In genomic region chr17:62552851-62553659, GRCh38 we compare ENCODE assay signal across 8 cellular contexts.
DNase-seq lines count a peak whose midpoint lies in the region; ATAC-seq and TF ChIP-seq lines count a peak whose summit lies in the region.
"Not testable (repeated sequence)": the region's sequence is repeated elsewhere in the genome, so short reads cannot be mapped to it uniquely, and the experiment has no call there.

No MANE protein-coding gene starts in this region.

- not testable (repeated sequence) for H3K27me3 ChIP-seq in BLaER1; ascending aorta; heart right ventricle; rectal smooth muscle tissue (ENCODE audit: control insufficient read depth, insufficient read depth, low read length)

- intact Hi-C loops in ascending aorta (cut with DNase I); heart right ventricle (cut with DNase I): not testable (repeated sequence)

- DNase-seq in NCI-H2107 (lab: John Stamatoyannopoulos, UW) (peak; percentile 2), T-helper 1 cell (peak in 4 of 5 donors; percentile 15 to 48 (median 21)), heart right ventricle (peak in 1 of 2 donors; percentile 49)
- not testable (repeated sequence) for DNase-seq in ascending aorta (ENCODE audit: low spot score in 2 of 2)

- peak overlapping the region; percentile 54 for H3K4me2 ChIP-seq in BLaER1

- H3K4me3 ChIP-seq in BLaER1, ascending aorta, heart right ventricle: not testable (repeated sequence)
- H3K4me3 ChIP-seq in rectal smooth muscle tissue (ENCODE audit: low read length) = peak overlapping the region; percentile 27

- 14 to 19% methylated on average over 4 of the region's 4 CpGs for WGBS in heart right ventricle, 2 donors

- not testable (repeated sequence) for H3K4me1 ChIP-seq in BLaER1; ascending aorta; heart right ventricle; rectal smooth muscle tissue (ENCODE audit: control insufficient read depth, insufficient read depth, low read length)

- not testable (repeated sequence) for H3K27ac ChIP-seq in BLaER1; ascending aorta; rectal smooth muscle tissue (ENCODE audit: low read depth, low read length)
- H3K27ac ChIP-seq in heart right ventricle = peak overlapping the region in 1 of 10 donors; percentile 8

- H4K20me1 ChIP-seq in BLaER1 = peaks cover 34% of the 10 kb centered on the region

- ATAC-seq in GM19025 (IDR thresholded peaks at IDR 0.05; ENCODE audit: low read depth, unreplicated experiment) = peak; percentile 64
- peak; percentile 86 for ATAC-seq in HG03139 (IDR thresholded peaks at IDR 0.05; ENCODE audit: unreplicated experiment)
- peak in 7 of 8 donors; percentile 61 to 83 (median 72) for ATAC-seq in heart right ventricle

- peak; percentile 47 to 54 (median 52) for TF ChIP-seq CTCF in ascending aorta (IDR thresholded peaks at IDR 0.05)
- TF ChIP-seq CTCF in heart right ventricle (IDR thresholded peaks at IDR 0.05) = peak; percentile 25 to 69 (median 58)

- H3K9ac ChIP-seq in BLaER1; rectal smooth muscle tissue (ENCODE audit: low read length): not testable (repeated sequence)

- H3K36me3 ChIP-seq in BLaER1 (peaks cover 58% of the 10 kb centered on the region), heart right ventricle (peaks cover 0 to 48% (median 0%) of the 10 kb centered on the region in 9 donors)
- not testable (repeated sequence) for H3K36me3 ChIP-seq in ascending aorta; rectal smooth muscle tissue (ENCODE audit: control insufficient read depth, insufficient read depth, low read length)

- H3K9me3 ChIP-seq in BLaER1, ascending aorta, heart right ventricle: not testable (repeated sequence)
